9 cellular contexts compared by ENCODE assay signal in genomic region chr4:168852933-168853713, GRCh38.
DNase-seq lines count a peak whose midpoint lies in the region; ATAC-seq lines count a peak whose summit lies in the region.
"Had no signal": no experiment of that assay in that cellular context is flagged by ENCODE, and none has a peak within 500 bp of the region (broad histone marks: within the 10 kb centered on the region; RNA-seq: fewer than 3 reads in every experiment).

No MANE protein-coding gene starts in this region.

- DNase-seq in stimulated activated naive CD8-positive, alpha-beta T cell treated with anti-CD3 and anti-CD28 coated beads, Interleukin-15, amount 100 ng/mL, for 72 hours = no peak
- no peak for DNase-seq in stimulated activated naive CD8-positive, alpha-beta T cell treated with anti-CD3 and anti-CD28 coated beads, Interleukin-15, Interleukin-2, amounts not matched to agents 100 U/mL and 50 U/mL, for 24 hours
- DNase-seq in aorta (no peak), DMS79 (lab: John Stamatoyannopoulos, UW) (no peak)
- DNase-seq in activated CD4-positive, CD25-positive, alpha-beta regulatory T cell (lab: John Stamatoyannopoulos, UW) = no peak
- DNase-seq: endodermal cell had no signal

- peaks cover 18% of the 10 kb centered on the region for H3K27me3 Mint-ChIP-seq in stimulated activated naive CD8-positive, alpha-beta T cell treated with anti-CD3 and anti-CD28 coated beads, Interleukin-15, amount 100 ng/mL, for 72 hours
- peaks cover 7% of the 10 kb centered on the region for H3K27me3 Mint-ChIP-seq in dendritic cell treated with granulocyte-macrophage colony-stimulating factor and Interleukin-4, amounts not matched to agents 40 ng/mL and 50 ng/mL, for 4 days

- ATAC-seq in stimulated activated naive CD8-positive, alpha-beta T cell treated with anti-CD3 and anti-CD28 coated beads, Interleukin-15, amount 100 ng/mL, for 72 hours = no peak
- ATAC-seq in stimulated activated naive CD8-positive, alpha-beta T cell treated with anti-CD3 and anti-CD28 coated beads, Interleukin-15, Interleukin-2, amounts not matched to agents 100 U/mL and 50 U/mL, for 24 hours = no peak
- peak; percentile 69 for ATAC-seq in HG03066 (IDR thresholded peaks at IDR 0.05; ENCODE audit: low read depth, unreplicated experiment)
- ATAC-seq in aorta (ENCODE audit: low FRiP score) = no peak
- no peak for ATAC-seq in GM18520 (IDR thresholded peaks at IDR 0.05; ENCODE audit: unreplicated experiment)

- H3K27me3 ChIP-seq in aorta (ENCODE audit: control insufficient read depth in 1 of 2, insufficient read depth in 2 of 2, low read length in 1 of 2) = no peaks in the 10 kb centered on the region

- H3K36me3 ChIP-seq in aorta (ENCODE audit: control insufficient read depth in 1 of 2, insufficient read depth in 2 of 2, low read length in 1 of 2) = peaks cover 0 to 5% of the 10 kb centered on the region in 2 donors

- intact Hi-C loops in dendritic cell treated with granulocyte-macrophage colony-stimulating factor and Interleukin-4, amounts not matched to agents 40 ng/mL and 50 ng/mL, for 4 days (cut with micrococcal nuclease) = no loop called here
- intact Hi-C loops in aorta (cut with DNase I) = loop anchor here in 1 of 2 donors (10.0 kb wide), 1 partner anchor 152 kb away; no protein-coding TSS in a partner anchor

- peak overlapping the region; percentile 83 to 94 for H3K27ac ChIP-seq in aorta (ENCODE audit: low read depth in 1 of 2, low read length in 2 of 2)

- H3K4me3 Mint-ChIP-seq in stimulated activated naive CD8-positive, alpha-beta T cell treated with anti-CD3 and anti-CD28 coated beads, Interleukin-15, amount 100 ng/mL, for 72 hours = no peak overlapping the region
- H3K4me3 Mint-ChIP-seq in dendritic cell treated with granulocyte-macrophage colony-stimulating factor and Interleukin-4, amounts not matched to agents 40 ng/mL and 50 ng/mL, for 4 days = no peak overlapping the region
- H3K4me3 Mint-ChIP-seq: endodermal cell had no signal

- no peaks in the 10 kb centered on the region for H3K9me3 ChIP-seq in aorta (ENCODE audit: control insufficient read depth, low read length)

- H3K4me1 ChIP-seq in aorta (ENCODE audit: control insufficient read depth in 1 of 2, insufficient read depth in 2 of 2, low read length in 2 of 2) = peaks cover 10 to 19% of the 10 kb centered on the region in 2 donors

- WGBS in aorta, 2 donors = 67 to 69% methylated on average over 6 of the region's 6 CpGs

- peaks cover 17% of the 10 kb centered on the region for H3K4me1 Mint-ChIP-seq in stimulated activated naive CD8-positive, alpha-beta T cell treated with anti-CD3 and anti-CD28 coated beads, Interleukin-15, amount 100 ng/mL, for 72 hours
- peaks cover 31% of the 10 kb centered on the region for H3K4me1 Mint-ChIP-seq in dendritic cell treated with granulocyte-macrophage colony-stimulating factor and Interleukin-4, amounts not matched to agents 40 ng/mL and 50 ng/mL, for 4 days (ENCODE audit: low read depth)

- no peak overlapping the region for H3K4me3 ChIP-seq in aorta (ENCODE audit: low read length in 2 of 2)

- peak overlapping the region; percentile 35 to 60 for H3K27ac Mint-ChIP-seq in stimulated activated naive CD8-positive, alpha-beta T cell treated with anti-CD3 and anti-CD28 coated beads, Interleukin-15, amount 100 ng/mL, for 72 hours
- peak overlapping the region; percentile 26 for H3K27ac Mint-ChIP-seq in dendritic cell treated with granulocyte-macrophage colony-stimulating factor and Interleukin-4, amounts not matched to agents 40 ng/mL and 50 ng/mL, for 4 days
- H3K27ac Mint-ChIP-seq: endodermal cell had no signal

- H3K36me3 Mint-ChIP-seq in dendritic cell treated with granulocyte-macrophage colony-stimulating factor and Interleukin-4, amounts not matched to agents 40 ng/mL and 50 ng/mL, for 4 days (ENCODE audit: low read depth) = peaks cover 58% of the 10 kb centered on the region

- H3K9me3 Mint-ChIP-seq in stimulated activated naive CD8-positive, alpha-beta T cell treated with anti-CD3 and anti-CD28 coated beads, Interleukin-15, amount 100 ng/mL, for 72 hours = no peaks in the 10 kb centered on the region
- no peaks in the 10 kb centered on the region for H3K9me3 Mint-ChIP-seq in dendritic cell treated with granulocyte-macrophage colony-stimulating factor and Interleukin-4, amounts not matched to agents 40 ng/mL and 50 ng/mL, for 4 days
- H3K9me3 Mint-ChIP-seq: endodermal cell had no signal
